ENCODE assay signal across 9 cellular contexts in the genomic region with DNA sequence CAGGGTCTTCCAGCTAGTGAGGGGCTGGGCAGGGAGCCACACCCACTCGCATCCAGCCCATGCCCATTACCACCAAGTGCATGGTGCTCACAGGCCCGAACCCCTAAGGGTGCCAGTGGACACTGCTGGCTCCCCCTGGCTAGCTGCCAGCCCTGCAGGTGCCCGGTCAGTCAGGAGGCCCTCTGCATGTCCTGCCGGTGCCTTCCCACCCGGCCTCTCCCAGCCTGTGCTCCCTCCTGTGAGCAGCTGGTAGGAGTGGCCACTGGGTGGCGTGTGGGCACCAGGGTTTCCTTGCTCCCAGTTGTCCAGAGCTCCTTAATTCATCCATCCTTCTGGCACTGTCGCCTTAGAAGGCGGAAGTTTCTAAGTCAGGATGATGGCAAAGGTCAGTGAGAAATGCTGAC. TPM values are rescaled to one million over a fixed set of nuclear protein-coding genes. Genes with fewer than 3 reads are reported as not detected.
A peak's percentile ranks its signal among the peaks of the same experiment; 100 is the strongest.
DNase-seq lines count a peak whose midpoint lies in the region; ATAC-seq and TF ChIP-seq lines count a peak whose summit lies in the region.
"Had no signal": no experiment of that assay in that cellular context is flagged by ENCODE, and none has a peak within 500 bp of the region (broad histone marks: within the 10 kb centered on the region; RNA-seq: fewer than 3 reads in every experiment).

No MANE protein-coding gene starts in this region.

- H3K4me1 Mint-ChIP-seq in neural crest cell, result peaks cover 12% of the 10 kb centered on the region
- peaks cover 0 to 15% (median 2%) of the 10 kb centered on the region in 4 donors for H3K4me1 Mint-ChIP-seq in CD4-positive, alpha-beta memory T cell

- H2AFZ ChIP-seq in OCI-LY7 (ENCODE audit: low read length), result no peak overlapping the region

- H3K4me2 ChIP-seq in DOHH2 (ENCODE audit: low read length) (no peak overlapping the region), OCI-LY7 (ENCODE audit: low read length) (no peak overlapping the region)

- H3K79me2 ChIP-seq in DOHH2 (ENCODE audit: control insufficient read depth, low read length), result no peaks in the 10 kb centered on the region
- H3K79me2 ChIP-seq in OCI-LY7 (ENCODE audit: insufficient read depth, low read depth, low read length), result no peaks in the 10 kb centered on the region

- no peaks in the 10 kb centered on the region for H3K4me1 ChIP-seq in DOHH2 (ENCODE audit: control insufficient read depth, low read length)
- H3K4me1 ChIP-seq in OCI-LY7 (ENCODE audit: insufficient read depth, low read length, poor library complexity, severe bottlenecking), result no peaks in the 10 kb centered on the region
- peaks cover 3% of the 10 kb centered on the region for H3K4me1 ChIP-seq in CD4-positive, alpha-beta memory T cell (ENCODE audit: insufficient read depth, low read length)

- no peaks in the 10 kb centered on the region for H3K36me3 ChIP-seq in DOHH2 (ENCODE audit: control insufficient read depth, low read length)
- H3K36me3 ChIP-seq in OCI-LY7 (ENCODE audit: insufficient read depth, low read length), result no peaks in the 10 kb centered on the region
- peaks cover 16% of the 10 kb centered on the region for H3K36me3 ChIP-seq in CD4-positive, alpha-beta memory T cell (ENCODE audit: insufficient read depth, low read length)

- H3F3A ChIP-seq in DOHH2 (ENCODE audit: control insufficient read depth, insufficient read depth), result no peaks in the 10 kb centered on the region

- H3K27me3 Mint-ChIP-seq in neural crest cell (ENCODE audit: low read depth), result peaks cover 2% of the 10 kb centered on the region
- no peaks in the 10 kb centered on the region for H3K27me3 Mint-ChIP-seq in CD4-positive, alpha-beta memory T cell

- TF ChIP-seq CTCF in DOHH2 (IDR thresholded peaks at IDR 0.05; ENCODE audit: low read depth, low read length, poor library complexity, severe bottlenecking) (peak; percentile 76), OCI-LY7 (conservative IDR thresholded peaks at IDR 0.05; ENCODE audit: low read length) (peak; percentile 77), neural crest cell (conservative IDR thresholded peaks at IDR 0.05) (peak; percentile 83)

- DNase-seq in HT-29 (ENCODE audit: low spot score) (peak; percentile 90), OCI-LY7 (ENCODE audit: low spot score) (peak; percentile 27), epidermal melanocyte (ENCODE audit: insufficient read length, low spot score) (peak; percentile 78), neural crest cell (ENCODE audit: low read depth, low spot score) (peak; percentile 69)
- no peak for DNase-seq in CD4-positive, alpha-beta memory T cell

- H3K27me3 ChIP-seq in DOHH2 (ENCODE audit: control insufficient read depth, low read length), result no peaks in the 10 kb centered on the region
- no peaks in the 10 kb centered on the region for H3K27me3 ChIP-seq in CD4-positive, alpha-beta memory T cell (ENCODE audit: insufficient read depth, low read length)

- peaks cover 6% of the 10 kb centered on the region for H3K36me3 Mint-ChIP-seq in neural crest cell (ENCODE audit: low read depth)
- H3K36me3 Mint-ChIP-seq in CD4-positive, alpha-beta memory T cell, result peaks cover 63 to 76% of the 10 kb centered on the region in 2 donors

- CTCF ChIA-PET in OCI-LY7 (lab: Charles Lee; ENCODE audit: unreplicated experiment), result interaction anchor here (0.9 kb wide), 1 partner anchor 12 kb away, joined by 3 read pairs; no protein-coding TSS in a partner anchor
- CTCF ChIA-PET in CD4-positive, alpha-beta memory T cell (lab: Charles Lee; ENCODE audit: partially characterized antibody), result interaction anchor here (0.9 to 2.6 kb wide), 5 partner anchors 9 to 291 kb away, joined by 3 to 14 read pairs (median 3); no protein-coding TSS in a partner anchor

- no peaks in the 10 kb centered on the region for H4K20me1 ChIP-seq in DOHH2 (ENCODE audit: control insufficient read depth, insufficient read depth, low read depth, low read length)
- H4K20me1 ChIP-seq in OCI-LY7 (ENCODE audit: insufficient read depth, low read length), result no peaks in the 10 kb centered on the region

- POLR2A ChIA-PET in OCI-LY7 (lab: Charles Lee), result interaction anchor here (0.6 to 1.7 kb wide), 3 partner anchors 9 to 422 kb away, joined by 3 to 5 read pairs (median 4); no protein-coding TSS in a partner anchor
- POLR2A ChIA-PET in CD4-positive, alpha-beta memory T cell (lab: Charles Lee; ENCODE audit: partially characterized antibody), result no interaction called here

- H3K9me3 ChIP-seq in DOHH2 (ENCODE audit: control insufficient read depth, insufficient read depth, low read length) (no peaks in the 10 kb centered on the region), OCI-LY7 (ENCODE audit: low read length) (no peaks in the 10 kb centered on the region)
- no peaks in the 10 kb centered on the region for H3K9me3 ChIP-seq in CD4-positive, alpha-beta memory T cell (ENCODE audit: control insufficient read depth in 1 of 2, low read length in 2 of 2)

- no peak overlapping the region for H3K4me3 Mint-ChIP-seq in neural crest cell
- H3K4me3 Mint-ChIP-seq in CD4-positive, alpha-beta memory T cell, result no peak overlapping the region

- H3K9me2 ChIP-seq in DOHH2 (replicated peaks; ENCODE audit: control insufficient read depth, low read length) (no peaks in the 10 kb centered on the region), OCI-LY7 (ENCODE audit: insufficient read depth, low read length) (no peaks in the 10 kb centered on the region)

- H3K9me3 Mint-ChIP-seq in neural crest cell, result no peaks in the 10 kb centered on the region
- H3K9me3 Mint-ChIP-seq in CD4-positive, alpha-beta memory T cell, result no peaks in the 10 kb centered on the region

- intact Hi-C loops in OCI-LY7 (cut with micrococcal nuclease; ENCODE audit: unreplicated experiment), result loop anchor here (2.0 to 5.0 kb wide), 2 partner anchors 229 to 291 kb away; no protein-coding TSS in a partner anchor
- intact Hi-C loops in CD4-positive, alpha-beta memory T cell (cut with micrococcal nuclease), result loop anchor here (5.0 kb wide), 1 partner anchor 289 kb away; no protein-coding TSS in a partner anchor

- no peak overlapping the region for H3K27ac Mint-ChIP-seq in neural crest cell (ENCODE audit: unreplicated experiment)
- no peak overlapping the region for H3K27ac Mint-ChIP-seq in CD4-positive, alpha-beta memory T cell

- no peak for ATAC-seq in HG03354 (IDR thresholded peaks at IDR 0.05; ENCODE audit: poor library complexity, severe bottlenecking, unreplicated experiment)
- ATAC-seq in HG03159 (IDR thresholded peaks at IDR 0.05; ENCODE audit: unreplicated experiment), result no peak

- no TSS peak for BruUV-seq in OCI-LY7 (replicated peaks; lab: Mats Ljungman, UMichigan)

- no peak overlapping the region for H3K4me3 ChIP-seq in DOHH2 (ENCODE audit: low read length)
- no peak overlapping the region for H3K4me3 ChIP-seq in OCI-LY7 (ENCODE audit: low read depth, low read length, poor library complexity, severe bottlenecking)
- H3K4me3 ChIP-seq in CD4-positive, alpha-beta memory T cell (ENCODE audit: low read length in 2 of 2), result no peak overlapping the region

- H3K27ac ChIP-seq in DOHH2 (ENCODE audit: low read depth, low read length), result no peak overlapping the region
- H3K27ac ChIP-seq in OCI-LY7 (ENCODE audit: low read depth, low read length, poor library complexity, severe bottlenecking), result no peak overlapping the region
- no peak overlapping the region for H3K27ac ChIP-seq in CD4-positive, alpha-beta memory T cell (ENCODE audit: low read depth, low read length)

RNA-seq across cellular contexts. Expression of a gene that starts 33.4 kb away (rescaled TPM):
- 95.9 and 99.4 TPM in 2 replicates for total RNA-seq in HT-29 (2014; rRNA removed; shearing (Covaris generic))
- 8.4 and 9.8 TPM in 2 replicates for total RNA-seq in OCI-LY7 (2014; rRNA removed; shearing (Covaris generic))
- 19.5 and 23.6 TPM in 2 replicates for total RNA-seq in OCI-LY7 (2022)
- 34.7 and 39.8 TPM in 2 replicates for total RNA-seq in neural crest cell
- total RNA-seq in CD4-positive, alpha-beta memory T cell, result 10 to 100 TPM; 19.1 to 25.1 TPM
- 10 to 100 TPM; 10.7 to 16.3 TPM for polyA plus RNA-seq in CD4-positive, alpha-beta memory T cell

RNA-seq across cellular contexts. Expression of a gene that starts 42.0 kb away (rescaled TPM):
- 0.28 and 1.9 TPM in 2 replicates for total RNA-seq in HT-29 (2014; rRNA removed; shearing (Covaris generic))
- not detected in 2 replicates for total RNA-seq in OCI-LY7 (2014; rRNA removed; shearing (Covaris generic))
- total RNA-seq in OCI-LY7 (2022) (0.06 TPM in 1 of 2 replicates, not detected in the other), neural crest cell (0.91 and 0.96 TPM in 2 replicates)
- not detected for total RNA-seq in CD4-positive, alpha-beta memory T cell
- polyA plus RNA-seq in CD4-positive, alpha-beta memory T cell, result under 1 TPM in 1 of 2 donors, not detected in 1; 0.25 TPM
- total RNA-seq: activated CD8-positive, alpha-beta memory T cell treated with anti-CD3 and anti-CD28 coated beads for 36 hours had no signal

Comparison
In these comparisons a context has a peak if more than half of its experiments do, and no peak if none do; other contexts are left out.
1. DNase-seq: peak in HT-29 (single experiment), OCI-LY7 (single experiment), epidermal melanocyte (single experiment) and neural crest cell (single experiment); none in CD4-positive, alpha-beta memory T cell (0 of 5).
2. Peak in every context shown above with its lines, with median percentiles within 50 percentile points of each other: CTCF ChIP-seq.